15 cellular contexts compared by ENCODE assay signal in the genomic region with DNA sequence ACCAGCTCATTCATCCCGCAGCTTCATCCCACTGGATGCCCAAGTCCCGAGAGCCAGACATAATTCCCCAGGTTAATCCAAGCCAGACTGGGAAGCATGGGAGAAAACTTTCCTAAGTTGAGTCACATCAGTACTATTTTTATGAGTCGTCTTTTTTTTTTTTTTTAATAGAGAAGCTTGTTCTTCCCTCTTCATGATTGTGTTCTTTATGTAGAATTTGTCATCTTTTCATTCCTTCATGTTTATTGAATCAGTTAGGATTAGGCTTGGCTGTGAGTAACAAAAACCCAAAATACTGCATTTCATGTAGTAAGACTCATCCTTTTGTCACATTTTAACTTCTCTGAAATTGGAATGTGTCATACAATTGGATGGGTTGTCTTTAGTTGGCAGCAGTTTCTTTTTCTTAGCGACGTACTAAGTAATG. TPM values are rescaled to one million over a fixed set of nuclear protein-coding genes. Genes with fewer than 3 reads are reported as not detected.
DNase-seq lines count a peak whose midpoint lies in the region; ATAC-seq lines count a peak whose summit lies in the region.
"Had no signal": no experiment of that assay in that cellular context is flagged by ENCODE, and none has a peak within 500 bp of the region (broad histone marks: within the 10 kb centered on the region; RNA-seq: fewer than 3 reads in every experiment).

No MANE protein-coding gene starts in this region.

- no peaks in the 10 kb centered on the region for H4K20me1 ChIP-seq in Karpas-422 (ENCODE audit: insufficient read depth, low read depth, low read length)

- no peak overlapping the region for H2AFZ ChIP-seq in Karpas-422 (ENCODE audit: low read length)
- H2AFZ ChIP-seq: hepatocyte had no signal

- no peak overlapping the region for H3K4me3 ChIP-seq in Karpas-422 (ENCODE audit: low read length)
- H3K4me3 ChIP-seq: hepatocyte, tibial artery had no signal

- no peaks in the 10 kb centered on the region for H3K9me2 ChIP-seq in Karpas-422 (replicated peaks; ENCODE audit: insufficient read depth, low read length)

- H3K4me1 ChIP-seq in Karpas-422 (ENCODE audit: low read length) = peaks cover 4% of the 10 kb centered on the region; the same call in 1 of the 2 replicates

- H3K36me3 ChIP-seq in Karpas-422 (ENCODE audit: insufficient read depth, low read length) = peaks cover 42% of the 10 kb centered on the region

- no peaks in the 10 kb centered on the region for H3K27me3 ChIP-seq in Karpas-422 (ENCODE audit: low read length)
- H3K27me3 ChIP-seq: hepatocyte, tibial artery had no signal

- H3K27ac ChIP-seq in Karpas-422 (ENCODE audit: low read length) = no peak overlapping the region
- H3K27ac ChIP-seq: hepatocyte, tibial artery had no signal

- H3K9ac ChIP-seq in Karpas-422 (ENCODE audit: low read length) = no peak overlapping the region

- ATAC-seq in HG03354 (IDR thresholded peaks at IDR 0.05; ENCODE audit: poor library complexity, severe bottlenecking, unreplicated experiment) = no peak

- H3K9me3 ChIP-seq in Karpas-422 (ENCODE audit: low read length) = no peaks in the 10 kb centered on the region
- H3K9me3 ChIP-seq: tibial artery had no signal

- H3K79me2 ChIP-seq in Karpas-422 (ENCODE audit: low read length) = no peaks in the 10 kb centered on the region
- H3K79me2 ChIP-seq: hepatocyte had no signal

- DNase-seq in EH (ENCODE audit: low read depth) = peak; percentile 87
- peak; percentile 63 for DNase-seq in M059J (ENCODE audit: low read depth)
- peak; percentile 39 for DNase-seq in dedifferentiated amniotic fluid mesenchymal stem cell (ENCODE audit: extremely low spot score)
- DNase-seq in renal cortical epithelial cell (ENCODE audit: low read depth) = peak; percentile 42
- DNase-seq in NCI-H2171 (lab: John Stamatoyannopoulos, UW) = no peak
- no peak for DNase-seq in Karpas-422
- DNase-seq: activated CD8-positive, alpha-beta memory T cell treated with anti-CD3 and anti-CD28 coated beads for 24 hours; activated naive CD4-positive, alpha-beta T cell treated with anti-CD3 and anti-CD28 coated beads, Interleukin-2, amount 50 U/mL, for 16 hours; CD4-positive, alpha-beta memory T cell; left cardiac atrium; NCI-H1105; NCI-H226; tibial artery had no signal

- no peak overlapping the region for H3K4me2 ChIP-seq in Karpas-422 (ENCODE audit: low read depth, low read length, poor library complexity, severe bottlenecking)
- H3K4me2 ChIP-seq: hepatocyte had no signal

RNA-seq across cellular contexts. Expression of a gene that starts 59.1 kb away (rescaled TPM):
- total RNA-seq in M059J (2014; rRNA removed; shearing (Covaris generic)) = 10.0 and 16.9 TPM in 2 replicates
- total RNA-seq in renal cortical epithelial cell = 8.9 and 21.3 TPM in 2 replicates
- 27.2 and 73.8 TPM in 2 replicates for total RNA-seq in Karpas-422 (2014; rRNA removed; shearing (Covaris generic); ENCODE audit: low replicate concordance)

Comparison
In these comparisons a context has a peak if more than half of its experiments do, and no peak if none do; other contexts are left out.
1. DNase-seq: peak in EH (single experiment), M059J (single experiment), dedifferentiated amniotic fluid mesenchymal stem cell (single experiment) and renal cortical epithelial cell (single experiment); none in NCI-H2171 (single experiment) and Karpas-422 (single experiment).